In genomic region chr6:28567506-28567905, GRCh38 we compare ENCODE assay signal across 1 cellular context.
TF ChIP-seq lines count a peak whose summit lies in the region.

No MANE protein-coding gene starts in this region.

TF ChIP-seq in K562, 482 proteins besides CTCF, POLR2A, EP300 and RAD21:
- TF ChIP-seq ZNF24 (IDR thresholded peaks at IDR 0.05) (no peak), FOXO4 (CRISPR knock-in tag; IDR thresholded peaks at IDR 0.05) (no peak), ARHGAP35 (IDR thresholded peaks at IDR 0.05; ENCODE audit: partially characterized antibody) (no peak), ZNF639 (CRISPR knock-in tag; conservative IDR thresholded peaks at IDR 0.05 in 1 of 2, IDR thresholded peaks at IDR 0.05 in 1 of 2) (no peak), SMARCA4 (IDR thresholded peaks at IDR 0.05) (no peak), POLR3G (IDR thresholded peaks at IDR 0.05; ENCODE audit: extremely low read depth, insufficient read length, insufficient replicate concordance) (no peak), ELF2 (CRISPR knock-in tag; IDR thresholded peaks at IDR 0.05) (0 out of 2 replicates have a peak, but pooled peaks have one; percentile 36)
